8 cellular contexts compared by ENCODE assay signal in the genomic region with DNA sequence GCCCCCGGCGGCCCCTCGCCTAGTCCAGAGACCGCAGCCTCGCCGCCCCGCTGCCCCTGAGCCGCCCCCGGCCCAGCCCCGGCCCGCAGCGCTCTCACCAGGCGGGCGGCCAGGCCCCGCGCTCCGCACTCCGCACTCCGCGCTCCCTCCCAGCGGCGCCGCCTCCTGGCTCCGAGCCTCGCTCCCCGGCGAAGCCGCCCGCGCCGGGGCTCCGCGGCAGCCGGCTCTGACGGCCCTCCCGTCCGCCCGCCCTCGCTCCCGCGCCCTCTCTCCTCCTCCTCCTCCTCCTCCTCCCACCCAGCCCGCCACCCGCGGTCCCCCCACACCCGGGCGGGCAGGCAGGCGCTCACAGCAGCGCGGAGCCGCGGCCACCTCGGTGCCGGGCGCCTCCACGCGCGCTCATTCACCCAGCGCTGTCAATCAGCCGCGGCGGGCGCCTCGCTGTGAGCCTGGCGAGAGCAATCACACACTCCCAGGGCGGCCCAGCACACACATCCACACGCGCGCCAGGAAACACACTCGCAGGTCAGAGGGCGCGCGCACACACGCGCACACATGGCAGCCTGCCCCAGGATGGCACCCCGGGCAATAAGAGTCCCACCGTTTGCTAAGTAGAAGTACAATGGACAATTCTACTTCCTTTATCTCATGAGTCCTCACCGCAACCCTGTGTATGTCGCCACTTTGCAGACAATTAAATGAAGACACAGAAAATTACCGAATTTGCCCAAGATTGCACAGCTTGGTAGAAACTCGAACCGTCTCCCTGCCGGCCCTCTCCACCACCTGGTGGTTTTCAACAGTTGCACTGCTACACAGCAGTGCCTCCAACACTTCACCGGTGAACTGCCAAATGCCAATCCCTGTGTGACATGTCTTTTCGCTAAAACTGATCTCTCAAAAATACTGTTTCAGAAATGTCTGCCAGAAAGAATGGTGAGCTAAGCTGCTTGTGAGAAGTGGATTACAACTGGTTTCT. TPM values are rescaled to one million over a fixed set of nuclear protein-coding genes. Genes with fewer than 3 reads are reported as not detected.
DNase-seq lines count a peak whose midpoint lies in the region; ATAC-seq, FAIRE-seq and TF ChIP-seq lines count a peak whose summit lies in the region.

Gene PRRT4, minus strand, starts transcription at position 228 of the 979 bp plus-strand sequence.

- peaks cover 18 to 35% of the 10 kb centered on the region in 2 experiments for H3K27me3 ChIP-seq in GM12878 (replicated peaks in 1 of 2; ENCODE audit: control insufficient read depth in 2 of 2, insufficient read depth in 2 of 2, low read length in 1 of 2)
- H3K27me3 ChIP-seq in iPS-18a (ENCODE audit: control insufficient read depth, insufficient read depth, low read length): peaks cover 92% of the 10 kb centered on the region
- H3K27me3 ChIP-seq in skeletal muscle tissue (ENCODE audit: control insufficient read depth in 3 of 3, insufficient read depth in 3 of 3, low read length in 3 of 3): peaks cover 0 to 3% (median 2%) of the 10 kb centered on the region in 3 donors

- 12% methylated on average over 55 of the region's 84 CpGs for WGBS in GM12878 (ENCODE audit: insufficient coverage, insufficient replicate concordance, low lambda C conversion rate, missing lambda C conversion rate)

- peak; percentile 41 for DNase-seq in CD1c-positive myeloid dendritic cell (ENCODE audit: extremely low spot score)
- DNase-seq in SKM-1 (lab: John Stamatoyannopoulos, UW; ENCODE audit: unreplicated experiment): peak; percentile 53
- no peak for DNase-seq in GM12878 (ENCODE audit: low read depth, low spot score)

- TF ChIP-seq CTCF in GM12878 (IDR thresholded peaks at IDR 0.05 in 2 of 3, conservative IDR thresholded peaks at IDR 0.05 in 1 of 3; ENCODE audit: control insufficient read depth in 2 of 3, extremely low read depth in 1 of 3, insufficient read depth in 1 of 3, low read depth in 3 of 3, low read length in 3 of 3): no peak

- intact Hi-C loops in GM12878 (cut with micrococcal nuclease; ENCODE audit: unreplicated experiment): no loop called here

- peak; percentile 54 for ATAC-seq in HG03159 (IDR thresholded peaks at IDR 0.05; ENCODE audit: unreplicated experiment)
- peak; percentile 80 for ATAC-seq in GM12878
- ATAC-seq in HG03175 (IDR thresholded peaks at IDR 0.05; ENCODE audit: unreplicated experiment): no peak
- no peak for ATAC-seq in HG03025 (IDR thresholded peaks at IDR 0.05; ENCODE audit: low FRiP score, unreplicated experiment)

- peak within 1 kb of the TSS; percentile 68 for H3K4me2 ChIP-seq in GM12878 (ENCODE audit: control insufficient read depth, insufficient read depth)

- POLR2A ChIA-PET in GM12878 (lab: Charles Lee): no interaction called here

- peak within 1 kb of the TSS; percentile 36; the same call in 1 of the 2 replicates for H3K4me3 ChIP-seq in GM12878
- peak within 1 kb of the TSS; percentile 63 for H3K4me3 ChIP-seq in iPS-18a (ENCODE audit: low read length)
- H3K4me3 ChIP-seq in skeletal muscle tissue (ENCODE audit: low read length in 3 of 3): peak within 1 kb of the TSS; percentile 58 to 75 (median 61)

- H4K20me1 ChIP-seq in GM12878 (ENCODE audit: control insufficient read depth, insufficient read depth): no peaks in the 10 kb centered on the region

- no peak for TF ChIP-seq EP300 in GM12878 (IDR thresholded peaks at IDR 0.05; ENCODE audit: borderline replicate concordance in 1 of 2, control insufficient read depth in 1 of 2, low read depth in 2 of 2, low read length in 2 of 2)

- no peak for TF ChIP-seq POLR2A in GM12878 (IDR thresholded peaks at IDR 0.05; ENCODE audit: low read depth, low read length)

- in situ Hi-C loops in GM12878 (cut with MboI): no loop called here

- CTCF ChIA-PET in GM12878 (lab: Yijun Ruan, JAX): interaction anchor here (0.9 kb wide), 1 partner anchor 26 kb away, joined by 4 read pairs; no protein-coding TSS in a partner anchor

- peak within 1 kb of the TSS; percentile 2; the same call in 1 of the 2 replicates for H2AFZ ChIP-seq in GM12878 (ENCODE audit: control insufficient read depth, low read depth, low read length)

- SMC1A ChIA-PET in GM12878 (lab: Charles Lee; ENCODE audit: uncharacterized antibody, unreplicated experiment): interaction anchor here (0.8 kb wide), 1 partner anchor 14 kb away, joined by 3 read pairs; no protein-coding TSS in a partner anchor

- no peak within 1 kb of the TSS for H3K27ac ChIP-seq in GM12878 (ENCODE audit: control insufficient read depth, insufficient read depth)
- no peak within 1 kb of the TSS for H3K27ac ChIP-seq in iPS-18a (ENCODE audit: low read length)
- no peak within 1 kb of the TSS for H3K27ac ChIP-seq in skeletal muscle tissue (ENCODE audit: low read depth, low read length)

- no TSS peak for BruUV-seq in GM12878 (replicated peaks; lab: Mats Ljungman, UMichigan)

- H3K36me3 ChIP-seq in GM12878 (ENCODE audit: control insufficient read depth in 2 of 2, insufficient read depth in 2 of 2, low read length in 1 of 2) (no peaks in the 10 kb centered on the region), iPS-18a (ENCODE audit: control insufficient read depth, low read depth, low read length) (no peaks in the 10 kb centered on the region), skeletal muscle tissue (ENCODE audit: control insufficient read depth in 3 of 3, insufficient read depth in 3 of 3, low read length in 3 of 3) (no peaks in the 10 kb centered on the region)

- no peak for TF ChIP-seq RAD21 in GM12878 (IDR thresholded peaks at IDR 0.05; ENCODE audit: insufficient read depth, low read depth, low read length)

- no peak for FAIRE-seq in GM12878 (lab: Jason Lieb, UNC)

- H3K79me2 ChIP-seq in GM12878 (ENCODE audit: control insufficient read depth, insufficient read depth, low read length): no peaks in the 10 kb centered on the region

- RAD21 ChIA-PET in GM12878 (lab: Charles Lee; ENCODE audit: unreplicated experiment): no interaction called here

- H3K9me3 ChIP-seq in GM12878 (replicated peaks; ENCODE audit: control insufficient read depth, insufficient read depth, low read length): no peaks in the 10 kb centered on the region
- H3K9me3 ChIP-seq in iPS-18a (ENCODE audit: control insufficient read depth, low read depth, low read length): no peaks in the 10 kb centered on the region
- no peaks in the 10 kb centered on the region for H3K9me3 ChIP-seq in skeletal muscle tissue (ENCODE audit: control insufficient read depth in 3 of 3, low read length in 3 of 3)

- no peaks in the 10 kb centered on the region for H3K4me1 ChIP-seq in GM12878 (ENCODE audit: control insufficient read depth, insufficient read depth, low read length)
- H3K4me1 ChIP-seq in iPS-18a (ENCODE audit: control insufficient read depth, low read depth, low read length): peaks cover 3% of the 10 kb centered on the region
- H3K4me1 ChIP-seq in skeletal muscle tissue (ENCODE audit: control insufficient read depth in 3 of 3, insufficient read depth in 3 of 3, low read length in 3 of 3): peaks cover 6 to 17% (median 16%) of the 10 kb centered on the region in 3 donors

- no peak within 1 kb of the TSS for H3K9ac ChIP-seq in GM12878 (ENCODE audit: control insufficient read depth, insufficient read depth, low read length)
- no peak within 1 kb of the TSS for H3K9ac ChIP-seq in iPS-18a (ENCODE audit: low read length)
- peak within 1 kb of the TSS; percentile 47 to 74 (median 65) for H3K9ac ChIP-seq in skeletal muscle tissue (ENCODE audit: low read depth in 1 of 3, low read length in 3 of 3)

TF ChIP-seq in GM12878, 131 proteins besides CTCF, POLR2A, EP300 and RAD21 (continues in another document):
- TF ChIP-seq HDAC6 (IDR thresholded peaks at IDR 0.05; ENCODE audit: unreplicated experiment) (peak; percentile 92), PKNOX1 (IDR thresholded peaks at IDR 0.05) (peak; percentile 76)
- TF ChIP-seq, protein P1, sequence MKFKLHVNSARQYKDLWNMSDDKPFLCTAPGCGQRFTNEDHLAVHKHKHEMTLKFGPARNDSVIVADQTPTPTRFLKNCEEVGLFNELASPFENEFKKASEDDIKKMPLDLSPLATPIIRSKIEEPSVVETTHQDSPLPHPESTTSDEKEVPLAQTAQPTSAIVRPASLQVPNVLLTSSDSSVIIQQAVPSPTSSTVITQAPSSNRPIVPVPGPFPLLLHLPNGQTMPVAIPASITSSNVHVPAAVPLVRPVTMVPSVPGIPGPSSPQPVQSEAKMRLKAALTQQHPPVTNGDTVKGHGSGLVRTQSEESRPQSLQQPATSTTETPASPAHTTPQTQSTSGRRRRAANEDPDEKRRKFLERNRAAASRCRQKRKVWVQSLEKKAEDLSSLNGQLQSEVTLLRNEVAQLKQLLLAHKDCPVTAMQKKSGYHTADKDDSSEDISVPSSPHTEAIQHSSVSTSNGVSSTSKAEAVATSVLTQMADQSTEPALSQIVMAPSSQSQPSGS (IDR thresholded peaks at IDR 0.05; ENCODE audit: low read length): no peak

RNA-seq across cellular contexts. Expression of gene PRRT4, which starts in this region (rescaled TPM):
- total RNA-seq in GM12878 (2013; cell fraction: nucleolus; rRNA removed): not detected in 2 replicates
- total RNA-seq in GM12878 (2014; rRNA removed) (not detected in 2 replicates), GM12878 (2014; rRNA removed; fragmentation: Illumina TruSeq; extraction: Trizol) (not detected in 2 replicates), GM12878 (2021) (not detected in 2 replicates), skeletal muscle tissue (6.8 TPM)
- not detected for polyA plus RNA-seq in GM12878 (2011; ENCODE audit: low read depth)
- polyA plus RNA-seq in GM12878 (2011; rRNA removed) (not detected in 2 replicates), GM12878 (2014; fragmentation: Illumina TruSeq; extraction: Trizol) (not detected in 2 replicates), GM12878 (2014; fragmentation: Nextera tagmentation; extraction: Ambion mirVana) (not detected), GM12878 (2014; rRNA removed) (not detected in 2 replicates), GM12878 (2016; fragmentation: Nextera tagmentation; extraction: Ambion mirVana) (not detected)
- not detected in 2 replicates for polyA plus RNA-seq in GM12878 (2011; cell fraction: cytosol; rRNA removed)
- polyA plus RNA-seq in GM12878 (2011; cell fraction: nucleus; rRNA removed): not detected in 2 replicates
- polyA plus RNA-seq in GM12878 (2012): not detected in 2 replicates
- not detected in 2 replicates for polyA minus RNA-seq in GM12878 (2011; rRNA and poly(A)+ RNA removed)
- polyA minus RNA-seq in GM12878 (2011; cell fraction: cytosol; rRNA and poly(A)+ RNA removed): not detected in 2 replicates
- polyA minus RNA-seq in GM12878 (2011; cell fraction: nucleus; rRNA and poly(A)+ RNA removed): not detected in 2 replicates

Comparison
In these comparisons a context has a peak if more than half of its experiments do, and no peak if none do; other contexts are left out.
1. Peak in ATAC-seq, H3K4me3 ChIP-seq and H3K4me2 ChIP-seq in GM12878; RNA of the gene not detected or under 1 TPM.
2. H3K9ac ChIP-seq: peak in skeletal muscle tissue (3 of 3); none in GM12878 (single experiment) and iPS-18a (single experiment).
3. Peak in every context shown above with its lines, with median percentiles within 50 percentile points of each other: H3K4me3 ChIP-seq.